Comparison of ENCODE assay signal across 1 cellular context in the genomic region with DNA sequence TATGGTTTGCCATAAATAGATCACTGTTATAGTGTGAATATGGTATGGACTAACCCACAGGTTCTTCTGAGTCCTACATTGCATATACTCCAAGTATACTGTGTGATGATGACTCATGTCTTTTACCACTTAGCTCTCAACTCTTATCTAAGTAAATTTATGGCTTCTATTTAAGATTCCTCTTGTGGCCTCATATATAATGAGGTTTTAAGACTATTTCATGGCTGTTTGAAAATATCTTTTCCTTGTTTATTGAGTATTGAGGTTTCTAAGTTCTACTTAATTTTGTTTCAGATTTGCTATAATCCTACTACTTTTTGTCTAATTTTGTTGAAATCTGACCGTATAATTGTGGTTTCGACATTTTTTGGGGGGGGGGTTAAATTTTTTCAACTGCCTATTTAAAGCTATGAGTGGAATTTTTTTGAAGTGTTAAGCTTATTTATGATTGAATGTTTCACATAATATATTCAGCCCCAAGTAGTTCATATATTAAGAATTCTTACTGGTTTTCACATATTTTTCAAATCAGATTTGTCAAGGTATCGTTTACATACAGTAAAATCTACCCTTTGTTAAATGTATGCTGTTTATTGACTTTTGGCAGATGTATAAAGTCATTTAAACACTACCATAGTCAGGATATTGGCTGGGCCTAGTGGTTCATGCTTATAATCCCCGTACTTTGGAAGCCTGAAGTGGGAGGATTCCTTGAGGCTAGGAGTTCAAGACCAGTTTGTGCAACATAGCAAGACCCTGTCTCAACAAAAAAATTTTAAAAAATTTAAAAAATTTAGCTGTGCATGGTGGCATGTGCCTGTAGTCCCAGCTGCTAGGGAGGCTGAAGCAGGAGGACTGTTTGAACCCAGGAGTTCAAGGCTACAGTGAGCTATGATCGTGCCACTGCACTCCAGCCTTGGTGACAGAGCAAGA.
TF ChIP-seq lines count a peak whose summit lies in the region.

No MANE protein-coding gene starts in this region.

TF ChIP-seq in HEK293, 187 proteins besides CTCF, POLR2A, EP300 and RAD21 (continued from another document and continues in another):
- TF ChIP-seq, protein P1, sequence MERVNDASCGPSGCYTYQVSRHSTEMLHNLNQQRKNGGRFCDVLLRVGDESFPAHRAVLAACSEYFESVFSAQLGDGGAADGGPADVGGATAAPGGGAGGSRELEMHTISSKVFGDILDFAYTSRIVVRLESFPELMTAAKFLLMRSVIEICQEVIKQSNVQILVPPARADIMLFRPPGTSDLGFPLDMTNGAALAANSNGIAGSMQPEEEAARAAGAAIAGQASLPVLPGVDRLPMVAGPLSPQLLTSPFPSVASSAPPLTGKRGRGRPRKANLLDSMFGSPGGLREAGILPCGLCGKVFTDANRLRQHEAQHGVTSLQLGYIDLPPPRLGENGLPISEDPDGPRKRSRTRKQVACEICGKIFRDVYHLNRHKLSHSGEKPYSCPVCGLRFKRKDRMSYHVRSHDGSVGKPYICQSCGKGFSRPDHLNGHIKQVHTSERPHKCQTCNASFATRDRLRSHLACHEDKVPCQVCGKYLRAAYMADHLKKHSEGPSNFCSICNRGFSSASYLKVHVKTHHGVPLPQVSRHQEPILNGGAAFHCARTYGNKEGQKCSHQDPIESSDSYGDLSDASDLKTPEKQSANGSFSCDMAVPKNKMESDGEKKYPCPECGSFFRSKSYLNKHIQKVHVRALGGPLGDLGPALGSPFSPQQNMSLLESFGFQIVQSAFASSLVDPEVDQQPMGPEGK (tag by site-specific recombination; IDR thresholded peaks at IDR 0.05): peak; percentile 68
- TF ChIP-seq ZNF146 (tag by site-specific recombination; IDR thresholded peaks at IDR 0.05) (peak; percentile 27; the same call in 1 of the 2 replicates), ZNF510 (tag by site-specific recombination; IDR thresholded peaks at IDR 0.05; ENCODE audit: insufficient replicate concordance) (no peak), ZBTB8A (tag by site-specific recombination; IDR thresholded peaks at IDR 0.05) (peak; percentile 41), ZNF133 (tag by site-specific recombination; IDR thresholded peaks at IDR 0.05) (no peak), ZNF274 (IDR thresholded peaks at IDR 0.05; ENCODE audit: low read length) (no peak), ZNF274 (tag by site-specific recombination; IDR thresholded peaks at IDR 0.05; ENCODE audit: borderline replicate concordance) (no peak), ZNF169 (tag by site-specific recombination; IDR thresholded peaks at IDR 0.05) (no peak), ZNF560 (tag by site-specific recombination; IDR thresholded peaks at IDR 0.05; ENCODE audit: borderline replicate concordance) (no peak), ZBTB1 (tag by site-specific recombination; IDR thresholded peaks at IDR 0.05) (peak; percentile 81; the same call in 1 of the 2 replicates), ZNF792 (tag by site-specific recombination; IDR thresholded peaks at IDR 0.05) (no peak), PRDM1 (tag by site-specific recombination; IDR thresholded peaks at IDR 0.05) (no peak), SCRT2 (tag by site-specific recombination; IDR thresholded peaks at IDR 0.05) (peak; percentile 90; the same call in 1 of the 2 replicates), REPIN1 (tag by site-specific recombination; IDR thresholded peaks at IDR 0.05; ENCODE audit: low read depth) (no peak), ZNF350 (tag by site-specific recombination; IDR thresholded peaks at IDR 0.05) (no peak), ZIC2 (tag by site-specific recombination; IDR thresholded peaks at IDR 0.05) (no peak), GLIS1 (tag by site-specific recombination; IDR thresholded peaks at IDR 0.05) (peak; percentile 68), ZNF10 (tag by site-specific recombination; IDR thresholded peaks at IDR 0.05) (no peak), ZNF791 (tag by site-specific recombination; IDR thresholded peaks at IDR 0.05) (no peak), KLF9 (tag by site-specific recombination; IDR thresholded peaks at IDR 0.05; ENCODE audit: low read depth) (peak; percentile 31; the same call in 1 of the 2 replicates), MZF1 (tag by site-specific recombination; IDR thresholded peaks at IDR 0.05; ENCODE audit: borderline replicate concordance) (no peak), ZNF138 (tag by site-specific recombination; IDR thresholded peaks at IDR 0.05; ENCODE audit: borderline replicate concordance) (no peak), ZNF335 (tag by site-specific recombination; conservative IDR thresholded peaks at IDR 0.05) (0 out of 2 replicates have a peak, but pooled peaks have one; percentile 5), HOXC10 (CRISPR knock-in tag; IDR thresholded peaks at IDR 0.05) (no peak), ZNF664 (tag by site-specific recombination; IDR thresholded peaks at IDR 0.05) (peak; percentile 54; the same call in 1 of the 2 replicates), ZNF670 (tag by site-specific recombination; IDR thresholded peaks at IDR 0.05; ENCODE audit: low read depth) (no peak), ZSCAN23 (tag by site-specific recombination; IDR thresholded peaks at IDR 0.05) (peak; percentile 88; the same call in 1 of the 2 replicates), ZNF202 (tag by site-specific recombination; IDR thresholded peaks at IDR 0.05; ENCODE audit: borderline replicate concordance) (no peak), ZNF19 (tag by site-specific recombination; IDR thresholded peaks at IDR 0.05; ENCODE audit: low read depth) (no peak), GLI2 (tag by site-specific recombination; IDR thresholded peaks at IDR 0.05; ENCODE audit: borderline replicate concordance, low read depth) (peak; percentile 77), SETDB1 (IDR thresholded peaks at IDR 0.05; ENCODE audit: insufficient read length, low read length) (no peak), SP2 (tag by site-specific recombination; IDR thresholded peaks at IDR 0.05) (peak; percentile 25; the same call in 1 of the 2 replicates), ZNF624 (tag by site-specific recombination; IDR thresholded peaks at IDR 0.05) (no peak)
- TF ChIP-seq, protein P2, sequence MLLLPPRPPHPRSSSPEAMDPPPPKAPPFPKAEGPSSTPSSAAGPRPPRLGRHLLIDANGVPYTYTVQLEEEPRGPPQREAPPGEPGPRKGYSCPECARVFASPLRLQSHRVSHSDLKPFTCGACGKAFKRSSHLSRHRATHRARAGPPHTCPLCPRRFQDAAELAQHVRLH (tag by site-specific recombination; IDR thresholded peaks at IDR 0.05): 0 out of 2 replicates have a peak, but pooled peaks have one; percentile 34
- TF ChIP-seq, protein P3, sequence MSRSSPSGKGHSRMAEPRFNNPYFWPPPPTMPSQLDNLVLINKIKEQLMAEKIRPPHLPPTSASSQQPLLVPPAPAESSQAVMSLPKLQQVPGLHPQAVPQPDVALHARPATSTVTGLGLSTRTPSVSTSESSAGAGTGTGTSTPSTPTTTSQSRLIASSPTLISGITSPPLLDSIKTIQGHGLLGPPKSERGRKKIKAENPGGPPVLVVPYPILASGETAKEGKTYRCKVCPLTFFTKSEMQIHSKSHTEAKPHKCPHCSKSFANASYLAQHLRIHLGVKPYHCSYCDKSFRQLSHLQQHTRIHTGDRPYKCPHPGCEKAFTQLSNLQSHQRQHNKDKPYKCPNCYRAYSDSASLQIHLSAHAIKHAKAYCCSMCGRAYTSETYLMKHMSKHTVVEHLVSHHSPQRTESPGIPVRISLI (tag by site-specific recombination; IDR thresholded peaks at IDR 0.05): 0 out of 2 replicates have a peak, but pooled peaks have one; percentile 35
- TF ChIP-seq, protein P4, sequence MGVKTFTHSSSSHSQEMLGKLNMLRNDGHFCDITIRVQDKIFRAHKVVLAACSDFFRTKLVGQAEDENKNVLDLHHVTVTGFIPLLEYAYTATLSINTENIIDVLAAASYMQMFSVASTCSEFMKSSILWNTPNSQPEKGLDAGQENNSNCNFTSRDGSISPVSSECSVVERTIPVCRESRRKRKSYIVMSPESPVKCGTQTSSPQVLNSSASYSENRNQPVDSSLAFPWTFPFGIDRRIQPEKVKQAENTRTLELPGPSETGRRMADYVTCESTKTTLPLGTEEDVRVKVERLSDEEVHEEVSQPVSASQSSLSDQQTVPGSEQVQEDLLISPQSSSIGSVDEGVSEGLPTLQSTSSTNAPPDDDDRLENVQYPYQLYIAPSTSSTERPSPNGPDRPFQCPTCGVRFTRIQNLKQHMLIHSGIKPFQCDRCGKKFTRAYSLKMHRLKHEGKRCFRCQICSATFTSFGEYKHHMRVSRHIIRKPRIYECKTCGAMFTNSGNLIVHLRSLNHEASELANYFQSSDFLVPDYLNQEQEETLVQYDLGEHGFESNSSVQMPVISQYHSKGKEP (tag by site-specific recombination; IDR thresholded peaks at IDR 0.05): peak; percentile 66
- TF ChIP-seq, protein P5, sequence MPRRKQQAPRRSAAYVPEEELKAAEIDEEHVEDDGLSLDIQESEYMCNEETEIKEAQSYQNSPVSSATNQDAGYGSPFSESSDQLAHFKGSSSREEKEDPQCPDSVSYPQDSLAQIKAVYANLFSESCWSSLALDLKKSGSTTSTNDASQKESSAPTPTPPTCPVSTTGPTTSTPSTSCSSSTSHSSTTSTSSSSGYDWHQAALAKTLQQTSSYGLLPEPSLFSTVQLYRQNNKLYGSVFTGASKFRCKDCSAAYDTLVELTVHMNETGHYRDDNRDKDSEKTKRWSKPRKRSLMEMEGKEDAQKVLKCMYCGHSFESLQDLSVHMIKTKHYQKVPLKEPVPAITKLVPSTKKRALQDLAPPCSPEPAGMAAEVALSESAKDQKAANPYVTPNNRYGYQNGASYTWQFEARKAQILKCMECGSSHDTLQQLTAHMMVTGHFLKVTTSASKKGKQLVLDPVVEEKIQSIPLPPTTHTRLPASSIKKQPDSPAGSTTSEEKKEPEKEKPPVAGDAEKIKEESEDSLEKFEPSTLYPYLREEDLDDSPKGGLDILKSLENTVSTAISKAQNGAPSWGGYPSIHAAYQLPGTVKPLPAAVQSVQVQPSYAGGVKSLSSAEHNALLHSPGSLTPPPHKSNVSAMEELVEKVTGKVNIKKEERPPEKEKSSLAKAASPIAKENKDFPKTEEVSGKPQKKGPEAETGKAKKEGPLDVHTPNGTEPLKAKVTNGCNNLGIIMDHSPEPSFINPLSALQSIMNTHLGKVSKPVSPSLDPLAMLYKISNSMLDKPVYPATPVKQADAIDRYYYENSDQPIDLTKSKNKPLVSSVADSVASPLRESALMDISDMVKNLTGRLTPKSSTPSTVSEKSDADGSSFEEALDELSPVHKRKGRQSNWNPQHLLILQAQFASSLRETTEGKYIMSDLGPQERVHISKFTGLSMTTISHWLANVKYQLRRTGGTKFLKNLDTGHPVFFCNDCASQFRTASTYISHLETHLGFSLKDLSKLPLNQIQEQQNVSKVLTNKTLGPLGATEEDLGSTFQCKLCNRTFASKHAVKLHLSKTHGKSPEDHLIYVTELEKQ (tag by site-specific recombination; IDR thresholded peaks at IDR 0.05; ENCODE audit: borderline replicate concordance): peak; percentile 94
- TF ChIP-seq, protein P6, sequence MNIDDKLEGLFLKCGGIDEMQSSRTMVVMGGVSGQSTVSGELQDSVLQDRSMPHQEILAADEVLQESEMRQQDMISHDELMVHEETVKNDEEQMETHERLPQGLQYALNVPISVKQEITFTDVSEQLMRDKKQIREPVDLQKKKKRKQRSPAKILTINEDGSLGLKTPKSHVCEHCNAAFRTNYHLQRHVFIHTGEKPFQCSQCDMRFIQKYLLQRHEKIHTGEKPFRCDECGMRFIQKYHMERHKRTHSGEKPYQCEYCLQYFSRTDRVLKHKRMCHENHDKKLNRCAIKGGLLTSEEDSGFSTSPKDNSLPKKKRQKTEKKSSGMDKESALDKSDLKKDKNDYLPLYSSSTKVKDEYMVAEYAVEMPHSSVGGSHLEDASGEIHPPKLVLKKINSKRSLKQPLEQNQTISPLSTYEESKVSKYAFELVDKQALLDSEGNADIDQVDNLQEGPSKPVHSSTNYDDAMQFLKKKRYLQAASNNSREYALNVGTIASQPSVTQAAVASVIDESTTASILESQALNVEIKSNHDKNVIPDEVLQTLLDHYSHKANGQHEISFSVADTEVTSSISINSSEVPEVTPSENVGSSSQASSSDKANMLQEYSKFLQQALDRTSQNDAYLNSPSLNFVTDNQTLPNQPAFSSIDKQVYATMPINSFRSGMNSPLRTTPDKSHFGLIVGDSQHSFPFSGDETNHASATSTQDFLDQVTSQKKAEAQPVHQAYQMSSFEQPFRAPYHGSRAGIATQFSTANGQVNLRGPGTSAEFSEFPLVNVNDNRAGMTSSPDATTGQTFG (tag by site-specific recombination; IDR thresholded peaks at IDR 0.05; ENCODE audit: borderline replicate concordance): no peak
- TF ChIP-seq, protein P7, sequence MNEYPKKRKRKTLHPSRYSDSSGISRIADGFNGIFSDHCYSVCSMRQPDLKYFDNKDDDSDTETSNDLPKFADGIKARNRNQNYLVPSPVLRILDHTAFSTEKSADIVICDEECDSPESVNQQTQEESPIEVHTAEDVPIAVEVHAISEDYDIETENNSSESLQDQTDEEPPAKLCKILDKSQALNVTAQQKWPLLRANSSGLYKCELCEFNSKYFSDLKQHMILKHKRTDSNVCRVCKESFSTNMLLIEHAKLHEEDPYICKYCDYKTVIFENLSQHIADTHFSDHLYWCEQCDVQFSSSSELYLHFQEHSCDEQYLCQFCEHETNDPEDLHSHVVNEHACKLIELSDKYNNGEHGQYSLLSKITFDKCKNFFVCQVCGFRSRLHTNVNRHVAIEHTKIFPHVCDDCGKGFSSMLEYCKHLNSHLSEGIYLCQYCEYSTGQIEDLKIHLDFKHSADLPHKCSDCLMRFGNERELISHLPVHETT (tag by site-specific recombination; IDR thresholded peaks at IDR 0.05): peak; percentile 71; the same call in 1 of the 2 replicates
- TF ChIP-seq, protein P8, sequence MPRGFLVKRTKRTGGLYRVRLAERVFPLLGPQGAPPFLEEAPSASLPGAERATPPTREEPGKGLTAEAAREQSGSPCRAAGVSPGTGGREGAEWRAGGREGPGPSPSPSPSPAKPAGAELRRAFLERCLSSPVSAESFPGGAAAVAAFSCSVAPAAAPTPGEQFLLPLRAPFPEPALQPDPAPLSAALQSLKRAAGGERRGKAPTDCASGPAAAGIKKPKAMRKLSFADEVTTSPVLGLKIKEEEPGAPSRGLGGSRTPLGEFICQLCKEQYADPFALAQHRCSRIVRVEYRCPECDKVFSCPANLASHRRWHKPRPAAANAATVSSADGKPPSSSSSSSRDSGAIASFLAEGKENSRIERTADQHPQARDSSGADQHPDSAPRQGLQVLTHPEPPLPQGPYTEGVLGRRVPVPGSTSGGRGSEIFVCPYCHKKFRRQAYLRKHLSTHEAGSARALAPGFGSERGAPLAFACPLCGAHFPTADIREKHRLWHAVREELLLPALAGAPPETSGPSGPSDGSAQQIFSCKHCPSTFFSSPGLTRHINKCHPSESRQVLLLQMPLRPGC (tag by site-specific recombination; IDR thresholded peaks at IDR 0.05): peak; percentile 93
